Comparison of ENCODE assay signal across 19 cellular contexts in genomic region chr17:38441429-38442061, GRCh38. TPM values are rescaled to one million over a fixed set of nuclear protein-coding genes. Genes with fewer than 3 reads are reported as not detected.
A peak's percentile ranks its signal among the peaks of the same experiment; 100 is the strongest.
DNase-seq lines count a peak whose midpoint lies in the region; ATAC-seq and TF ChIP-seq lines count a peak whose summit lies in the region.
"Had no signal": no experiment of that assay in that cellular context is flagged by ENCODE, and none has a peak within 500 bp of the region (broad histone marks: within the 10 kb centered on the region; RNA-seq: fewer than 3 reads in every experiment).

No MANE protein-coding gene starts in this region.

- dilution Hi-C loops in IMR-90 (cut with HindIII; ENCODE audit: low sequenced_read_pairs, unreplicated experiment): no loop called here

- H2AK5ac ChIP-seq in IMR-90 (ENCODE audit: low read depth, low read length): no peak overlapping the region; the same call in 1 of the 2 replicates

- H2AFZ ChIP-seq in IMR-90 (replicated peaks; ENCODE audit: low read length, poor library complexity): no peak overlapping the region

- CTCF ChIA-PET in IMR-90 (lab: Yijun Ruan, JAX): no interaction called here

- no peak overlapping the region for H3K23ac ChIP-seq in IMR-90 (ENCODE audit: low read depth, low read length)

- WGBS in IMR-90 (ENCODE audit: extremely low coverage in 2 of 2, insufficient read length in 1 of 2), 2 experiments: 63% methylated on average over 1 of the region's 9 CpGs; no CpG with 5 or more reads in 1 of the 2 experiments
- 57% methylated on average over 9 of the region's 9 CpGs for WGBS in esophagus muscularis mucosa
- WGBS in transverse colon (ENCODE audit: low coverage in 1 of 2), 2 donors: 62% methylated on average over 9 of the region's 9 CpGs; no CpG with 5 or more reads in 1 of the 2 donors

- H3K36me3 ChIP-seq in IMR-90 (ENCODE audit: control insufficient read depth, insufficient read depth, low read length): peaks cover 11% of the 10 kb centered on the region
- peaks cover 0 to 10% (median 0%) of the 10 kb centered on the region in 4 donors for H3K36me3 ChIP-seq in esophagus muscularis mucosa
- H3K36me3 ChIP-seq in muscle layer of colon (ENCODE audit: insufficient read depth, low read length): no peaks in the 10 kb centered on the region
- H3K36me3 ChIP-seq in transverse colon: no peaks in the 10 kb centered on the region
- H3K36me3 ChIP-seq in BE2C: no peaks in the 10 kb centered on the region
- H3K36me3 ChIP-seq: prostate gland had no signal

- TF ChIP-seq EP300 in esophagus muscularis mucosa (IDR thresholded peaks at IDR 0.05): no peak
- no peak for TF ChIP-seq EP300 in transverse colon (IDR thresholded peaks at IDR 0.05; ENCODE audit: low read depth)

- H3K18ac ChIP-seq in IMR-90 (ENCODE audit: low read depth, low read length): no peak overlapping the region

- H2BK5ac ChIP-seq in IMR-90 (ENCODE audit: low read depth, low read length, poor library complexity, severe bottlenecking): no peak overlapping the region

- H4K91ac ChIP-seq in IMR-90 (ENCODE audit: insufficient read depth, low read depth, low read length): no peak overlapping the region

- in situ Hi-C loops in IMR-90 (cut with MboI; ENCODE audit: low sequenced_read_pairs) (loop anchor here (5.0 kb wide), 1 partner anchor 41 kb away; no protein-coding TSS in a partner anchor), transverse colon (cut with MboI; ENCODE audit: low pct_ligation_motif_present in 1 of 4, low pct_unique_long_range_greater_than_20kb in 1 of 4, low sequenced_read_pairs in 3 of 4) (no loop called here)

- peaks cover 16% of the 10 kb centered on the region for H3K4me1 ChIP-seq in IMR-90 (ENCODE audit: control insufficient read depth, insufficient read depth, low read length)
- H3K4me1 ChIP-seq in esophagus muscularis mucosa: peaks cover 57 to 80% (median 65%) of the 10 kb centered on the region in 4 donors
- H3K4me1 ChIP-seq in muscle layer of colon (ENCODE audit: insufficient read depth, low read length): peaks cover 49% of the 10 kb centered on the region
- H3K4me1 ChIP-seq in transverse colon: peaks cover 3 to 23% (median 18%) of the 10 kb centered on the region in 4 donors
- no peaks in the 10 kb centered on the region; the same call in 1 of the 2 replicates for H3K4me1 ChIP-seq in BE2C
- H3K4me1 ChIP-seq: prostate gland had no signal

- H3K9me3 ChIP-seq in IMR-90 (ENCODE audit: control insufficient read depth, insufficient read depth, low read length): no peaks in the 10 kb centered on the region
- no peaks in the 10 kb centered on the region for H3K9me3 ChIP-seq in esophagus muscularis mucosa
- H3K9me3 ChIP-seq in muscle layer of colon (ENCODE audit: low read length): no peaks in the 10 kb centered on the region
- no peaks in the 10 kb centered on the region for H3K9me3 ChIP-seq in transverse colon
- no peaks in the 10 kb centered on the region for H3K9me3 ChIP-seq in BE2C
- H3K9me3 ChIP-seq: prostate gland had no signal

- no peak overlapping the region for H3K4ac ChIP-seq in IMR-90 (ENCODE audit: low read depth, low read length)

- H3K56ac ChIP-seq in IMR-90 (ENCODE audit: extremely low read depth, insufficient read depth, low read length): no peak overlapping the region

- no peak for TF ChIP-seq CTCF in IMR-90 (conservative IDR thresholded peaks at IDR 0.05; ENCODE audit: low read depth, low read length)
- no peak for TF ChIP-seq CTCF in esophagus muscularis mucosa (IDR thresholded peaks at IDR 0.05)
- no peak for TF ChIP-seq CTCF in transverse colon (IDR thresholded peaks at IDR 0.05)
- TF ChIP-seq CTCF in BE2C (IDR thresholded peaks at IDR 0.05; ENCODE audit: low read depth, low read length): no peak

- DNase-seq in IMR-90: no peak
- DNase-seq in esophagus muscularis mucosa (ENCODE audit: extremely low spot score): no peak
- DNase-seq in transverse colon: no peak
- no peak for DNase-seq in cortex of kidney (lab: John Stamatoyannopoulos, UW)
- DNase-seq in BE2C: no peak
- no peak for DNase-seq in T-helper 2 cell
- DNase-seq: activated CD4-positive, CD25-positive, alpha-beta regulatory T cell treated with anti-CD3 and anti-CD28 coated beads, Interleukin-2, amount 50 U/mL, for 72 hours; activated CD8-positive, alpha-beta T cell treated with anti-CD3 and anti-CD28 coated beads, Interleukin-2, amount 10 ng/mL, durations not matched to agents 7 days and 5 days; activated naive CD4-positive, alpha-beta T cell treated with anti-CD3 and anti-CD28 coated beads for 36 hours; activated T-cell treated with anti-CD3 and anti-CD28 coated beads, Interleukin-2, amount 50 U/mL, for 24 hours; CD8-positive, alpha-beta T cell; DMS79; NCI-H1105 treated with DMSO at 0.1 percent for 48 hours; NCI-H2107; NCI-H510A; RPMI8226 had no signal

- no TSS peak for BruUV-seq in IMR-90 (replicated peaks; lab: Mats Ljungman, UMichigan)

- no peak overlapping the region for H2BK120ac ChIP-seq in IMR-90 (ENCODE audit: low read depth, low read length)

- H3K27me3 ChIP-seq in IMR-90 (ENCODE audit: control insufficient read depth, insufficient read depth, low read length) (no peaks in the 10 kb centered on the region), esophagus muscularis mucosa (no peaks in the 10 kb centered on the region), muscle layer of colon (ENCODE audit: control insufficient read depth in 1 of 2, insufficient read depth in 2 of 2, low read length in 2 of 2) (no peaks in the 10 kb centered on the region), transverse colon (no peaks in the 10 kb centered on the region), BE2C (no peaks in the 10 kb centered on the region)

- H4K5ac ChIP-seq in IMR-90 (ENCODE audit: low read depth, low read length): no peak overlapping the region

- peaks cover 14% of the 10 kb centered on the region for H3K9me1 ChIP-seq in IMR-90 (ENCODE audit: insufficient read depth, low read length)

- no peak overlapping the region for H3K4me2 ChIP-seq in IMR-90 (ENCODE audit: low read depth, low read length)

- no peak for TF ChIP-seq RAD21 in IMR-90 (IDR thresholded peaks at IDR 0.05; ENCODE audit: low read length)

- no peak overlapping the region for H4K8ac ChIP-seq in IMR-90 (ENCODE audit: low read depth in 2 of 2, low read length in 2 of 2)

- TF ChIP-seq POLR2A in IMR-90 (IDR thresholded peaks at IDR 0.05; ENCODE audit: low read depth, low read length) (no peak), esophagus muscularis mucosa (IDR thresholded peaks at IDR 0.05; ENCODE audit: low read depth) (no peak), transverse colon (IDR thresholded peaks at IDR 0.05) (no peak)

- no peak overlapping the region for H3K14ac ChIP-seq in IMR-90 (replicated peaks; ENCODE audit: low read depth, low read length)

- H3K4me3 ChIP-seq in IMR-90 (ENCODE audit: insufficient read depth, low read depth, low read length): no peak overlapping the region
- H3K4me3 ChIP-seq in esophagus muscularis mucosa: no peak overlapping the region
- no peak overlapping the region for H3K4me3 ChIP-seq in muscle layer of colon (ENCODE audit: low read depth in 1 of 2, low read length in 2 of 2)
- H3K4me3 ChIP-seq in transverse colon: no peak overlapping the region
- no peak overlapping the region for H3K4me3 ChIP-seq in BE2C (ENCODE audit: low read depth, low read length)
- H3K4me3 ChIP-seq: prostate gland had no signal

- intact Hi-C loops in IMR-90 (cut with micrococcal nuclease): loop anchor here (5.0 kb wide), 2 partner anchors 46 to 226 kb away; no protein-coding TSS in a partner anchor
- intact Hi-C loops in esophagus muscularis mucosa (cut with DNase I): no loop called here
- intact Hi-C loops in transverse colon (cut with DNase I; ENCODE audit: low total_unique reads): loop anchor here (5.0 kb wide), 1 partner anchor 46 kb away; no protein-coding TSS in a partner anchor

- peaks cover 32 to 88% of the 10 kb centered on the region in 2 experiments for H3K79me1 ChIP-seq in IMR-90 (ENCODE audit: low read depth in 1 of 2, low read length in 2 of 2)

- peaks cover 77% of the 10 kb centered on the region for H4K20me1 ChIP-seq in IMR-90 (ENCODE audit: insufficient read depth, low read length)

- H3K27ac ChIP-seq in IMR-90 (ENCODE audit: insufficient read depth, low read length): no peak overlapping the region
- peak overlapping the region; percentile 76 to 80 (median 78) for H3K27ac ChIP-seq in esophagus muscularis mucosa (replicated peaks in 1 of 4)
- H3K27ac ChIP-seq in muscle layer of colon (ENCODE audit: low read depth, low read length): peak overlapping the region; percentile 34
- peak overlapping the region; percentile 6 to 58 (median 34) for H3K27ac ChIP-seq in transverse colon
- H3K27ac ChIP-seq: prostate gland had no signal

- H3K9ac ChIP-seq in IMR-90 (ENCODE audit: low read depth, low read length) (no peak overlapping the region), muscle layer of colon (ENCODE audit: low read length) (no peak overlapping the region)

- ATAC-seq in IMR-90 (ENCODE audit: low read depth): no peak
- ATAC-seq: activated CD8-positive, alpha-beta T cell treated with anti-CD3 and anti-CD28 coated beads, Interleukin-2, amount 10 ng/mL, durations not matched to agents 7 days and 5 days; CD8-positive, alpha-beta T cell; left lobe of liver had no signal

- H2BK20ac ChIP-seq in IMR-90 (ENCODE audit: low read depth, low read length): no peak overlapping the region

- no peak overlapping the region for H2BK15ac ChIP-seq in IMR-90 (ENCODE audit: low read depth, low read length)

- POLR2A ChIA-PET in IMR-90 (lab: Charles Lee; ENCODE audit: unreplicated experiment): interaction anchor here (0.6 kb wide), 1 partner anchor 103 kb away, joined by 3 read pairs; no protein-coding TSS in a partner anchor

- peak overlapping the region; percentile 47 for H2AK9ac ChIP-seq in IMR-90 (replicated peaks; ENCODE audit: low read depth, low read length, poor library complexity)

TF ChIP-seq in IMR-90, 13 proteins besides CTCF, POLR2A, EP300 and RAD21 (continues in another document):
- TF ChIP-seq MAZ (IDR thresholded peaks at IDR 0.05; ENCODE audit: borderline replicate concordance, low read depth, low read length) (no peak), NFE2L2 (IDR thresholded peaks at IDR 0.05; ENCODE audit: low read depth, low read length) (no peak), RFX5 (IDR thresholded peaks at IDR 0.05; ENCODE audit: low read depth, low read length) (no peak), SMC3 (IDR thresholded peaks at IDR 0.05; ENCODE audit: low read depth, low read length) (no peak), CEBPB (IDR thresholded peaks at IDR 0.05; ENCODE audit: low read depth, low read length) (no peak), FOS (IDR thresholded peaks at IDR 0.05; ENCODE audit: low read depth, low read length) (no peak), MXI1 (IDR thresholded peaks at IDR 0.05; ENCODE audit: borderline replicate concordance, low read depth, low read length) (no peak), BHLHE40 (IDR thresholded peaks at IDR 0.05; ENCODE audit: low read depth, low read length) (no peak)

RNA-seq across cellular contexts. Expression of gene ARHGAP23, which starts 13.3 kb away (rescaled TPM):
- total RNA-seq in IMR-90 (2012; rRNA removed): 9.3 and 17.8 TPM in 2 replicates
- polyA plus RNA-seq in IMR-90 (2012; rRNA removed): 42.7 and 43.3 TPM in 2 replicates
- polyA plus RNA-seq in IMR-90 (2012; cell fraction: cytosol; rRNA removed): 30.0 and 40.5 TPM in 2 replicates
- 56.1 and 68.3 TPM in 2 replicates for polyA plus RNA-seq in IMR-90 (2012; cell fraction: nucleus; rRNA removed; ENCODE audit: low replicate concordance)
- 100 to 1,000 TPM in 2 of 4 donors, 10 to 100 TPM in 2; 58.6 to 150 (median 104) TPM for total RNA-seq in esophagus muscularis mucosa
- 10 to 100 TPM in 3 of 4 donors, 1 to 10 TPM in 1; 4.5 to 21.7 (median 17.0) TPM for total RNA-seq in transverse colon
- 74.5 TPM for polyA plus RNA-seq in BE2C (2012; ENCODE audit: insufficient read depth, insufficient read length, low read depth)
